23 cellular contexts compared by ENCODE assay signal in genomic region chr6:139289233-139289632, GRCh38. TPM values are rescaled to one million over a fixed set of nuclear protein-coding genes. Genes with fewer than 3 reads are reported as not detected.
DNase-seq lines count a peak whose midpoint lies in the region; ATAC-seq and TF ChIP-seq lines count a peak whose summit lies in the region.
"Had no signal": no experiment of that assay in that cellular context is flagged by ENCODE, and none has a peak within 500 bp of the region (broad histone marks: within the 10 kb centered on the region; RNA-seq: fewer than 3 reads in every experiment).

No MANE protein-coding gene starts in this region.

- in situ Hi-C loops in gastrocnemius medialis (cut with MboI; ENCODE audit: low sequenced_read_pairs in 4 of 4), result no loop called here

- H3K36me3 ChIP-seq in heart right ventricle (peaks cover 0 to 4% (median 0%) of the 10 kb centered on the region in 9 donors), HEK293 (ENCODE audit: control insufficient read depth in 2 of 2, insufficient read depth in 1 of 2, low read length in 2 of 2) (no peaks in the 10 kb centered on the region), gastrocnemius medialis (no peaks in the 10 kb centered on the region)
- H3K36me3 ChIP-seq: thyroid gland had no signal

- H3K27me3 ChIP-seq in heart right ventricle (no peaks in the 10 kb centered on the region), gastrocnemius medialis (no peaks in the 10 kb centered on the region)
- H3K27me3 ChIP-seq: thyroid gland had no signal

- intact Hi-C loops in heart right ventricle (cut with DNase I) (loop anchor here in 1 of 10 donors (5.0 kb wide), 1 partner anchor 37 kb away; no protein-coding TSS in a partner anchor), Right ventricle myocardium superior (cut with DNase I) (loop anchor here (5.0 kb wide), 1 partner anchor 37 kb away; no protein-coding TSS in a partner anchor), gastrocnemius medialis (cut with DNase I; ENCODE audit: low total_unique reads) (loop anchor here (5.0 kb wide), 1 partner anchor 763 kb away; no protein-coding TSS in a partner anchor)

- no peaks in the 10 kb centered on the region for H3K9me3 Mint-ChIP-seq in activated T-helper 17 cell treated with anti-CD3 and anti-CD28 coated beads, Interleukin-2, amount 50 U/mL, for 72 hours
- H3K9me3 Mint-ChIP-seq: activated T-helper 2 cell treated with anti-CD3 and anti-CD28 coated beads, Interferon-gamma antibody, Interleukin-2, Interleukin-4, amounts not matched to agents 10 μg/mL and 5 μg/mL and 100 μg/mL, durations not matched to agents 14 hours and 24 hours and 36 hours; CD4-positive, alpha-beta T cell had no signal

- no peak overlapping the region for H3K4me3 Mint-ChIP-seq in activated T-helper 17 cell treated with anti-CD3 and anti-CD28 coated beads, Interleukin-2, amount 50 U/mL, for 72 hours

- TF ChIP-seq CTCF in heart right ventricle (IDR thresholded peaks at IDR 0.05), result no peak
- no peak for TF ChIP-seq CTCF in HEK293 (tag by site-specific recombination; IDR thresholded peaks at IDR 0.05)
- no peak for TF ChIP-seq CTCF in gastrocnemius medialis (IDR thresholded peaks at IDR 0.05 in 4 of 5, conservative IDR thresholded peaks at IDR 0.05 in 1 of 5)

- ATAC-seq in heart right ventricle (no peak), Right ventricle myocardium superior (ENCODE audit: poor library complexity) (no peak), gastrocnemius medialis (no peak)
- no peak for ATAC-seq in activated T-helper 17 cell treated with anti-CD3 and anti-CD28 coated beads, Interleukin-2, amount 50 U/mL, for 72 hours (replicated peaks)
- ATAC-seq: SK-N-SH treated with all-trans-retinoic acid at 6 μM for 48 hours had no signal

- H3K4me1 ChIP-seq in heart right ventricle (peaks cover 4 to 57% (median 44%) of the 10 kb centered on the region in 9 donors), HEK293 (ENCODE audit: control insufficient read depth, insufficient read depth, low read length) (peaks cover 9% of the 10 kb centered on the region), gastrocnemius medialis (peaks cover 52 to 66% of the 10 kb centered on the region in 2 donors)
- H3K4me1 ChIP-seq: thyroid gland had no signal

- H3K4me3 ChIP-seq in heart right ventricle (peak overlapping the region in 9 of 10 donors; percentile 4 to 57 (median 31)), HEK293 (ENCODE audit: low read depth, low read length) (no peak overlapping the region), gastrocnemius medialis (peak overlapping the region; percentile 34 to 57 (median 48))
- H3K4me3 ChIP-seq: thyroid gland had no signal

- POLR2A ChIA-PET in HEK293 (lab: Yijun Ruan, JAX), result no interaction called here

- 51 to 76% methylated on average over 10 of the region's 10 CpGs for WGBS in heart right ventricle, 2 donors

- peak overlapping the region; percentile 91 for H3K27ac Mint-ChIP-seq in activated T-helper 17 cell treated with anti-CD3 and anti-CD28 coated beads, Interleukin-2, amount 50 U/mL, for 72 hours

- no peak for DNase-seq in heart right ventricle
- DNase-seq in Right ventricle myocardium superior, result no peak
- DNase-seq in gastrocnemius medialis, result peak; percentile 50 to 70
- no peak for DNase-seq in stimulated activated naive CD4-positive, alpha-beta T cell treated with Interleukin-2 at 50 U/mL for 16 hours (lab: John Stamatoyannopoulos, UW)
- no peak for DNase-seq in NCI-H2227 (lab: John Stamatoyannopoulos, UW; ENCODE audit: unreplicated experiment)
- no peak for DNase-seq in NCI-H2196 (lab: John Stamatoyannopoulos, UW; ENCODE audit: unreplicated experiment)
- DNase-seq: activated CD4-positive, alpha-beta T cell treated with anti-CD3 and anti-CD28 coated beads for 4 hours; activated CD8-positive, alpha-beta memory T cell treated with anti-CD3 and anti-CD28 coated beads, Interleukin-2, amount 50 U/mL, for 4 hours; CD4-positive, alpha-beta T cell; glutamatergic neuron; KBM-7; NCI-H2171 treated with DMSO at 0.1 percent for 48 hours; NCI-H69; RPMI8226; stimulated activated CD4-positive, alpha-beta T cell treated with anti-CD3 and anti-CD28 coated beads, Interleukin-1b, Interleukin-23, amount 100 ng/mL, for 48 hours; stimulated activated naive CD4-positive, alpha-beta T cell; thyroid gland had no signal

- H3K27me3 Mint-ChIP-seq in activated T-helper 17 cell treated with anti-CD3 and anti-CD28 coated beads, Interleukin-2, amount 50 U/mL, for 72 hours, result no peaks in the 10 kb centered on the region
- H3K27me3 Mint-ChIP-seq: CD4-positive, alpha-beta T cell had no signal

- TF ChIP-seq POLR2A in gastrocnemius medialis (IDR thresholded peaks at IDR 0.05), result peak; percentile 75

- no peaks in the 10 kb centered on the region for H3K9me3 ChIP-seq in heart right ventricle
- no peaks in the 10 kb centered on the region for H3K9me3 ChIP-seq in HEK293 (ENCODE audit: control insufficient read depth, insufficient read depth, low read depth, low read length)
- no peaks in the 10 kb centered on the region for H3K9me3 ChIP-seq in gastrocnemius medialis
- H3K9me3 ChIP-seq: thyroid gland had no signal

- peaks cover 28% of the 10 kb centered on the region for H3K4me1 Mint-ChIP-seq in activated T-helper 17 cell treated with anti-CD3 and anti-CD28 coated beads, Interleukin-2, amount 50 U/mL, for 72 hours

- peak overlapping the region; percentile 11 to 94 (median 90) for H3K27ac ChIP-seq in heart right ventricle
- no peak overlapping the region for H3K27ac ChIP-seq in HEK293 (ENCODE audit: extremely low read depth, low read depth, low read length)
- peak overlapping the region; percentile 92 to 96 (median 94) for H3K27ac ChIP-seq in gastrocnemius medialis

- no peaks in the 10 kb centered on the region for H3K36me3 Mint-ChIP-seq in activated T-helper 17 cell treated with anti-CD3 and anti-CD28 coated beads, Interleukin-2, amount 50 U/mL, for 72 hours (ENCODE audit: low read depth)

- CTCF ChIA-PET in HEK293 (lab: Yijun Ruan, JAX), result interaction anchor here (0.7 kb wide), 1 partner anchor 124 kb away, joined by 3 read pairs; no protein-coding TSS in a partner anchor

TF ChIP-seq in HEK293, 187 proteins besides CTCF, POLR2A, EP300 and RAD21:
- TF ChIP-seq TRIM28 (IDR thresholded peaks at IDR 0.05; ENCODE audit: borderline replicate concordance, low read length) (peak; percentile 95), SETDB1 (IDR thresholded peaks at IDR 0.05; ENCODE audit: insufficient read length, low read length) (peak; percentile 85), HOXA7 (CRISPR knock-in tag; IDR thresholded peaks at IDR 0.05; ENCODE audit: borderline replicate concordance) (no peak)

RNA-seq across cellular contexts. Expression of gene TXLNB, which starts 2.6 kb away (rescaled TPM):
- total RNA-seq in heart right ventricle, result 100 to 1,000 TPM in 9 of 10 donors, 10 to 100 TPM in 1; 93.3 to 156 (median 140) TPM
- 10 to 100 TPM in 1 of 2 donors, 1 to 10 TPM in 1; 6.2 to 35.0 TPM for polyA plus RNA-seq in heart right ventricle
- total RNA-seq in Right ventricle myocardium superior, result 125 TPM
- total RNA-seq in activated T-helper 17 cell treated with anti-CD3 and anti-CD28 coated beads, Interleukin-2, amount 50 U/mL, for 72 hours, result under 1 TPM; 0.24 to 0.37 TPM
- 100 to 1,000 TPM in 2 of 4 donors, 10 to 100 TPM in 2; 58.3 to 197 (median 124) TPM for total RNA-seq in gastrocnemius medialis
- total RNA-seq: HT-29 had no signal
- polyA plus RNA-seq: neural cell had no signal

Comparison
In these comparisons a context has a peak if more than half of its experiments do, and no peak if none do; other contexts are left out.
1. DNase-seq: peak in gastrocnemius medialis (2 of 2); none in heart right ventricle (0 of 2), Right ventricle myocardium superior (single experiment), stimulated activated naive CD4-positive, alpha-beta T cell treated with Interleukin-2 at 50 U/mL for 16 hours (single experiment), NCI-H2227 (single experiment) and NCI-H2196 (single experiment).
2. RNA of gene TXLNB, which starts 2.6 kb away (total RNA-seq): 58.3 to 197 TPM in gastrocnemius medialis, 93.3 to 156 TPM in heart right ventricle and 125 TPM in Right ventricle myocardium superior (single experiment); 0.24 to 0.37 TPM in activated T-helper 17 cell treated with anti-CD3 and anti-CD28 coated beads, Interleukin-2, amount 50 U/mL, for 72 hours; every median in the first group is over 10 times any median in the second.